Comparison of ENCODE assay signal across 13 cellular contexts in genomic region chr3:48927928-48928327, GRCh38. TPM values are rescaled to one million over a fixed set of nuclear protein-coding genes. Genes with fewer than 3 reads are reported as not detected.
DNase-seq lines count a peak whose midpoint lies in the region; ATAC-seq, FAIRE-seq and TF ChIP-seq lines count a peak whose summit lies in the region.
"Had no signal": no experiment of that assay in that cellular context is flagged by ENCODE, and none has a peak within 500 bp of the region (broad histone marks: within the 10 kb centered on the region; RNA-seq: fewer than 3 reads in every experiment).

No MANE protein-coding gene starts in this region.

- peak in 1 of 2 donors; percentile 24 for DNase-seq in cardiac muscle cell (ENCODE audit: low read depth in 1 of 2, low spot score in 1 of 2)
- no peak for DNase-seq in left cardiac atrium
- peak; percentile 75 for DNase-seq in NOMO-1 treated with DMSO at 0.1 percent for 48 hours (lab: John Stamatoyannopoulos, UW; ENCODE audit: unreplicated experiment)
- DNase-seq in bronchial epithelial cell (ENCODE audit: low read depth) = peak; percentile 5
- DNase-seq in G401 (ENCODE audit: low spot score) = no peak
- DNase-seq in H9 = no peak
- DNase-seq in coronary artery (ENCODE audit: low spot score) = no peak
- DNase-seq: activated CD4-positive, alpha-beta T cell treated with anti-CD3 and anti-CD28 coated beads for 4 hours; NCI-H2107 had no signal

- H3K4me1 Mint-ChIP-seq in stimulated activated memory B cell treated with anti-CD40 and anti-IgM and Interleukin-4, amounts not matched to agents 10 μg/mL and 1 μg/mL and 100 μg/mL, for 72 hours = peaks cover 50% of the 10 kb centered on the region
- H3K4me1 Mint-ChIP-seq in H9 = no peaks in the 10 kb centered on the region

- H2BK5ac ChIP-seq in H9 (ENCODE audit: insufficient read length, low read length) = no peak overlapping the region

- peaks cover 52% of the 10 kb centered on the region for H3K36me3 Mint-ChIP-seq in stimulated activated memory B cell treated with anti-CD40 and anti-IgM and Interleukin-4, amounts not matched to agents 10 μg/mL and 1 μg/mL and 100 μg/mL, for 72 hours
- H3K36me3 Mint-ChIP-seq in H9 (ENCODE audit: insufficient read depth in 1 of 3, low read depth in 3 of 3) = peaks cover 46 to 83% (median 60%) of the 10 kb centered on the region in 3 experiments

- H4K5ac ChIP-seq in H9 (ENCODE audit: insufficient read length, low read depth, low read length) = no peak overlapping the region

- no peak overlapping the region for H3K4ac ChIP-seq in H9 (ENCODE audit: low read depth, low read length)

- no peak overlapping the region for H3T11ph ChIP-seq in H9 (ENCODE audit: low read length)

- no peak overlapping the region for H2BK120ac ChIP-seq in H9 (ENCODE audit: low read depth, low read length, poor library complexity, severe bottlenecking)

- no peak overlapping the region for H3K4me3 Mint-ChIP-seq in stimulated activated memory B cell treated with anti-CD40 and anti-IgM and Interleukin-4, amounts not matched to agents 10 μg/mL and 1 μg/mL and 100 μg/mL, for 72 hours
- no peak overlapping the region for H3K4me3 Mint-ChIP-seq in H9

- peak overlapping the region; percentile 73 for H3K27ac ChIP-seq in cardiac muscle cell
- H3K27ac ChIP-seq in H9 (ENCODE audit: insufficient read length, low read depth, low read length) = no peak overlapping the region
- no peak overlapping the region for H3K27ac ChIP-seq in coronary artery
- H3K27ac ChIP-seq: C4-2B had no signal

- H2AK5ac ChIP-seq in H9 (ENCODE audit: insufficient read length, low read length) = no peak overlapping the region

- H2BK20ac ChIP-seq in H9 (ENCODE audit: low read depth, low read length, poor library complexity, severe bottlenecking) = no peak overlapping the region

- no CpG with 5 or more reads among the region's 2 CpGs for WGBS in H9 (ENCODE audit: extremely low coverage, insufficient read length, low lambda C conversion rate)

- intact Hi-C loops in left cardiac atrium (cut with DNase I) = no loop called here

- H3K18ac ChIP-seq in H9 (ENCODE audit: insufficient read length, low read depth, low read length) = no peak overlapping the region

- peaks cover 4% of the 10 kb centered on the region for H4K20me1 ChIP-seq in H9 (ENCODE audit: control insufficient read depth, insufficient read depth, insufficient read length)

- H3K27me3 ChIP-seq in cardiac muscle cell (no peaks in the 10 kb centered on the region), bronchial epithelial cell (ENCODE audit: control insufficient read depth, insufficient read depth, low read length) (no peaks in the 10 kb centered on the region), H9 (ENCODE audit: insufficient read depth, low read length) (no peaks in the 10 kb centered on the region)

- TF ChIP-seq CTCF in cardiac muscle cell (IDR thresholded peaks at IDR 0.05; ENCODE audit: low read depth, low read length) (no peak), bronchial epithelial cell (IDR thresholded peaks at IDR 0.05; ENCODE audit: insufficient read depth, low read length, severe bottlenecking) (no peak), H9 (conservative IDR thresholded peaks at IDR 0.05) (no peak), coronary artery (IDR thresholded peaks at IDR 0.05) (no peak)

- H3K27me3 Mint-ChIP-seq in stimulated activated memory B cell treated with anti-CD40 and anti-IgM and Interleukin-4, amounts not matched to agents 10 μg/mL and 1 μg/mL and 100 μg/mL, for 72 hours = no peaks in the 10 kb centered on the region
- no peaks in the 10 kb centered on the region for H3K27me3 Mint-ChIP-seq in H9 (ENCODE audit: low read depth)

- H3K36me3 ChIP-seq in cardiac muscle cell (peaks cover 16% of the 10 kb centered on the region), bronchial epithelial cell (ENCODE audit: control insufficient read depth, insufficient read depth, low read length) (peaks cover 15% of the 10 kb centered on the region)

- H2AFZ ChIP-seq in H9 (ENCODE audit: low read length) = no peak overlapping the region

- H3K9me3 Mint-ChIP-seq in stimulated activated memory B cell treated with anti-CD40 and anti-IgM and Interleukin-4, amounts not matched to agents 10 μg/mL and 1 μg/mL and 100 μg/mL, for 72 hours = no peaks in the 10 kb centered on the region
- H3K9me3 Mint-ChIP-seq in H9 = no peaks in the 10 kb centered on the region

- H3K14ac ChIP-seq in H9 (ENCODE audit: insufficient read depth, low read length) = no peak overlapping the region

- no peak overlapping the region for H2BK15ac ChIP-seq in H9 (ENCODE audit: low read depth, low read length)

- no peak overlapping the region for H4K91ac ChIP-seq in H9 (ENCODE audit: insufficient read length, low read depth, low read length)

- no peak overlapping the region for H3K23ac ChIP-seq in H9 (ENCODE audit: insufficient read length, low read depth, low read length)

- no peak overlapping the region for H4K8ac ChIP-seq in H9 (replicated peaks; ENCODE audit: insufficient read length, low read depth, low read length)

- peaks cover 19% of the 10 kb centered on the region; the same call in 1 of the 2 replicates for H3K79me2 ChIP-seq in H9 (ENCODE audit: insufficient read depth, low read length)

- no peak for ATAC-seq in left cardiac atrium
- no peak for ATAC-seq in stimulated activated memory B cell treated with anti-CD40 and anti-IgM and Interleukin-4, amounts not matched to agents 10 μg/mL and 1 μg/mL and 100 μg/mL, for 72 hours
- ATAC-seq: sciatic nerve had no signal

- H3K79me1 ChIP-seq in H9 (ENCODE audit: insufficient read depth, low read depth, low read length, poor library complexity, severe bottlenecking) = peaks cover 18% of the 10 kb centered on the region

- H3K9me3 ChIP-seq in cardiac muscle cell (ENCODE audit: low read depth) (no peaks in the 10 kb centered on the region), H9 (ENCODE audit: control insufficient read depth, low read depth, low read length) (no peaks in the 10 kb centered on the region)

- H3K4me3 ChIP-seq in cardiac muscle cell (no peak overlapping the region), bronchial epithelial cell (ENCODE audit: low read depth, low read length) (no peak overlapping the region), coronary artery (no peak overlapping the region)

- H3K9ac ChIP-seq in H9 (ENCODE audit: extremely low read depth, insufficient read length, low read length) = no peak overlapping the region

- peak overlapping the region; percentile 43 for H3K27ac Mint-ChIP-seq in stimulated activated memory B cell treated with anti-CD40 and anti-IgM and Interleukin-4, amounts not matched to agents 10 μg/mL and 1 μg/mL and 100 μg/mL, for 72 hours
- no peak overlapping the region for H3K27ac Mint-ChIP-seq in H9

- no peak for FAIRE-seq in bronchial epithelial cell (lab: Jason Lieb, UNC)
- FAIRE-seq: astrocyte had no signal

- no peak overlapping the region for H3K56ac ChIP-seq in H9 (ENCODE audit: insufficient read length, low read depth, low read length)

- H2BK12ac ChIP-seq in H9 (ENCODE audit: insufficient read length, low read depth, low read length) = no peak overlapping the region

- in situ Hi-C loops in G401 (cut with HindIII; ENCODE audit: low sequenced_read_pairs) = no loop called here

- H3K4me2 ChIP-seq in H9 (ENCODE audit: insufficient read depth, insufficient read length, low read length) = no peak overlapping the region

- H3K23me2 ChIP-seq in H9 (ENCODE audit: insufficient read length, low read depth, low read length, poor library complexity, severe bottlenecking) = peaks cover 3% of the 10 kb centered on the region

- H3K4me1 ChIP-seq in cardiac muscle cell (ENCODE audit: low read depth) (peaks cover 8% of the 10 kb centered on the region), H9 (ENCODE audit: insufficient read depth, low read length) (no peaks in the 10 kb centered on the region)

RNA-seq across cellular contexts. Expression of gene ARIH2, which starts 9.3 kb away (rescaled TPM):
- 89.3 and 116 TPM in 2 replicates for total RNA-seq in cardiac muscle cell
- polyA plus RNA-seq in cardiac muscle cell = 78.1 and 78.6 TPM in 2 replicates
- total RNA-seq in left cardiac atrium = 100 to 1,000 TPM in 1 of 2 donors, 10 to 100 TPM in 1; 88.0 to 104 TPM
- total RNA-seq in bronchial epithelial cell = 119 and 124 TPM in 2 replicates
- total RNA-seq in G401 (2014; rRNA removed; shearing (Covaris generic)) = 165 and 178 TPM in 2 replicates
- total RNA-seq in H9 (2021) = 114 and 122 TPM in 2 replicates

RNA-seq across cellular contexts. Expression of gene SLC25A20, which starts 29.2 kb away (rescaled TPM):
- total RNA-seq in cardiac muscle cell (20.9 and 25.1 TPM in 2 replicates), left cardiac atrium (10 to 100 TPM; 53.4 to 55.6 TPM), bronchial epithelial cell (9.5 and 11.8 TPM in 2 replicates), H9 (2021) (6.2 and 7.4 TPM in 2 replicates)
- 24.0 and 28.2 TPM in 2 replicates for polyA plus RNA-seq in cardiac muscle cell
- total RNA-seq in G401 (2014; rRNA removed; shearing (Covaris generic)) = 16.0 and 30.1 TPM in 2 replicates

Comparison
In these comparisons a context has a peak if more than half of its experiments do, and no peak if none do; other contexts are left out.
1. DNase-seq: peak in NOMO-1 treated with DMSO at 0.1 percent for 48 hours (single experiment) and bronchial epithelial cell (single experiment); none in left cardiac atrium (single experiment), G401 (single experiment), H9 (single experiment) and coronary artery (single experiment).